27 cellular contexts compared by ENCODE assay signal in the genomic region with DNA sequence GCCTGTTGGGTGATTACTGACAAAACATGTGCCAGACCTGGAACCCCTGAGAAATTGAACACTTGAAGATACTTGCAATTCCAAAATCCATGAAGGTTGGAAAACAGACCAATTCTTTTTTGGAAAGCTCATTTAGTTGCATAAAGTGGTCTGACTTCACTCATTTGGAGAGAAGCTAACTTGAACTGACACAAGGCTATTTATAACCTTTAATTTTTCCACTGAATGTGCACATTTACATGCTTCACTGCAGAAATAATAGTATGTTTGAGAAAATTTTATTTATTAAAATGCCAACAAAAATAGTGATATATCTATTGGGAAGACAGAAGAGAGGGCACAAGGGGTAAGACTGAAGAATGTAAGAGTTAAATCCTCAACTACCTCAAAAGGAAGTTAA.
"Had no signal": no experiment of that assay in that cellular context is flagged by ENCODE, and none has a peak within 500 bp of the region (broad histone marks: within the 10 kb centered on the region; RNA-seq: fewer than 3 reads in every experiment).

No MANE protein-coding gene starts in this region.

- H3K36me3 ChIP-seq: suprapubic skin, thoracic aorta, thyroid gland, tibial artery, tibial nerve, transverse colon, upper lobe of left lung, upper lobe of right lung, uterus, vagina had no signal

- H3K27ac Mint-ChIP-seq: stimulated activated effector memory CD8-positive, alpha-beta T cell treated with anti-CD3 and anti-CD28 coated beads, Interleukin-12 subunit alpha, Interleukin-12 subunit beta, amount 100 ng/mL, for 72 hours; stimulated activated memory B cell treated with anti-CD40 and anti-IgM and Interleukin-4, amounts not matched to agents 10 μg/mL and 1 μg/mL and 100 μg/mL, for 72 hours; stimulated activated naive B cell treated with anti-CD40 and anti-IgM and Interleukin-4, amounts not matched to agents 10 μg/mL and 1 μg/mL and 100 μg/mL, for 72 hours; stimulated activated naive CD8-positive, alpha-beta T cell treated with anti-CD3 and anti-CD28 coated beads, Interleukin-15, Interleukin-2, amounts not matched to agents 100 ng/mL and 50 ng/mL, for 24 hours; type B pancreatic cell had no signal

- H3K27ac ChIP-seq: suprapubic skin, testis, thoracic aorta, thyroid gland, tibial artery, tibial nerve, transverse colon, upper lobe of left lung, upper lobe of right lung, uterus, vagina had no signal

- H3K4me1 Mint-ChIP-seq: stimulated activated effector memory CD8-positive, alpha-beta T cell treated with anti-CD3 and anti-CD28 coated beads, Interleukin-12 subunit alpha, Interleukin-12 subunit beta, amount 100 ng/mL, for 72 hours; stimulated activated memory B cell treated with anti-CD40 and anti-IgM and Interleukin-4, amounts not matched to agents 10 μg/mL and 1 μg/mL and 100 μg/mL, for 72 hours; stimulated activated naive B cell treated with anti-CD40 and anti-IgM and Interleukin-4, amounts not matched to agents 10 μg/mL and 1 μg/mL and 100 μg/mL, for 72 hours; stimulated activated naive CD8-positive, alpha-beta T cell treated with anti-CD3 and anti-CD28 coated beads, Interleukin-15, amount 100 ng/mL, for 72 hours had no signal

- ATAC-seq: stimulated activated effector memory CD8-positive, alpha-beta T cell treated with anti-CD3 and anti-CD28 coated beads, Interleukin-12 subunit alpha, Interleukin-12 subunit beta, amount 100 ng/mL, for 72 hours; stimulated activated memory B cell treated with anti-CD40 and anti-IgM and Interleukin-4, amounts not matched to agents 10 μg/mL and 1 μg/mL and 100 μg/mL, for 72 hours; stimulated activated naive B cell treated with anti-CD40 and anti-IgM and Interleukin-4, amounts not matched to agents 10 μg/mL and 1 μg/mL and 100 μg/mL, for 72 hours; stimulated activated naive CD8-positive, alpha-beta T cell treated with anti-CD3 and anti-CD28 coated beads, Interleukin-15, amount 100 ng/mL, for 72 hours; stimulated activated naive CD8-positive, alpha-beta T cell treated with anti-CD3 and anti-CD28 coated beads, Interleukin-15, Interleukin-2, amounts not matched to agents 100 U/mL and 50 U/mL, for 24 hours; upper lobe of right lung had no signal

- H3K9me3 ChIP-seq: suprapubic skin, testis, thoracic aorta, thyroid gland, tibial artery, tibial nerve, transverse colon, upper lobe of left lung, upper lobe of right lung, uterus, vagina had no signal

- H3K36me3 Mint-ChIP-seq: stimulated activated effector memory CD8-positive, alpha-beta T cell treated with anti-CD3 and anti-CD28 coated beads, Interleukin-12 subunit alpha, Interleukin-12 subunit beta, amount 100 ng/mL, for 72 hours; stimulated activated memory B cell treated with anti-CD40 and anti-IgM and Interleukin-4, amounts not matched to agents 10 μg/mL and 1 μg/mL and 100 μg/mL, for 72 hours; stimulated activated naive B cell treated with anti-CD40 and anti-IgM and Interleukin-4, amounts not matched to agents 10 μg/mL and 1 μg/mL and 100 μg/mL, for 72 hours; type B pancreatic cell had no signal

- DNase-seq: stimulated activated CD4-positive, alpha-beta T cell treated with anti-CD3 and anti-CD28 coated beads, Interleukin-2, amount 100 ng/mL, for 48 hours; stimulated activated CD4-positive, alpha-beta T cell treated with anti-CD3 and anti-CD28 coated beads, Interleukin-4, amount 100 ng/mL, for 1 hour; stimulated activated CD4-positive, alpha-beta T cell treated with anti-CD3 and anti-CD28 coated beads, Interleukin-4, amount 100 ng/mL, for 24 hours; stimulated activated CD4-positive, alpha-beta T cell treated with anti-CD3 and anti-CD28 coated beads, Interleukin-4, amount 100 ng/mL, for 4 hours; stimulated activated CD8-positive, alpha-beta memory T cell treated with anti-CD3 and anti-CD28 coated beads, Interleukin-4, amount 100 ng/mL, for 48 hours; stimulated activated naive B cell treated with anti-CD40 and anti-IgM and Interleukin-4, amounts not matched to agents 10 μg/mL and 1 μg/mL and 100 μg/mL, for 72 hours; stimulated activated naive CD4-positive, alpha-beta T cell; stimulated activated naive CD4-positive, alpha-beta T cell treated with Interleukin-2 at 50 U/mL for 16 hours; stimulated activated naive CD8-positive, alpha-beta T cell treated with anti-CD3 and anti-CD28 coated beads, Interleukin-15, amount 100 ng/mL, for 72 hours; stimulated activated naive CD8-positive, alpha-beta T cell treated with anti-CD3 and anti-CD28 coated beads, Interleukin-15, Interleukin-2, amounts not matched to agents 100 U/mL and 50 U/mL, for 24 hours; substantia nigra; testis; thyroid gland; tibial artery; transverse colon; trophoblast cell; upper lobe of left lung; upper lobe of right lung; uterus had no signal

- H3K9me3 Mint-ChIP-seq: stimulated activated memory B cell treated with anti-CD40 and anti-IgM and Interleukin-4, amounts not matched to agents 10 μg/mL and 1 μg/mL and 100 μg/mL, for 72 hours; type B pancreatic cell had no signal

- H3K4me1 ChIP-seq: suprapubic skin, testis, thyroid gland, tibial artery, tibial nerve, transverse colon, upper lobe of left lung, upper lobe of right lung, uterus, vagina had no signal

- H3K27me3 ChIP-seq: suprapubic skin, testis, thyroid gland, tibial artery, tibial nerve, transverse colon, upper lobe of left lung, upper lobe of right lung, uterus, vagina had no signal

- H3K4me3 ChIP-seq: suprapubic skin, testis, thoracic aorta, thyroid gland, tibial artery, tibial nerve, transverse colon, upper lobe of left lung, upper lobe of right lung, uterus, vagina had no signal

- H3K4me3 Mint-ChIP-seq: stimulated activated effector memory CD8-positive, alpha-beta T cell treated with anti-CD3 and anti-CD28 coated beads, Interleukin-12 subunit alpha, Interleukin-12 subunit beta, amount 100 ng/mL, for 72 hours; stimulated activated memory B cell treated with anti-CD40 and anti-IgM and Interleukin-4, amounts not matched to agents 10 μg/mL and 1 μg/mL and 100 μg/mL, for 72 hours; stimulated activated naive B cell treated with anti-CD40 and anti-IgM and Interleukin-4, amounts not matched to agents 10 μg/mL and 1 μg/mL and 100 μg/mL, for 72 hours; stimulated activated naive CD8-positive, alpha-beta T cell treated with anti-CD3 and anti-CD28 coated beads, Interleukin-15, amount 100 ng/mL, for 72 hours; stimulated activated naive CD8-positive, alpha-beta T cell treated with anti-CD3 and anti-CD28 coated beads, Interleukin-15, Interleukin-2, amounts not matched to agents 100 ng/mL and 50 ng/mL, for 24 hours; type B pancreatic cell had no signal

- H3K27me3 Mint-ChIP-seq: stimulated activated memory B cell treated with anti-CD40 and anti-IgM and Interleukin-4, amounts not matched to agents 10 μg/mL and 1 μg/mL and 100 μg/mL, for 72 hours; stimulated activated naive B cell treated with anti-CD40 and anti-IgM and Interleukin-4, amounts not matched to agents 10 μg/mL and 1 μg/mL and 100 μg/mL, for 72 hours had no signal
